ENCODE assay signal across 22 cellular contexts in the genomic region with DNA sequence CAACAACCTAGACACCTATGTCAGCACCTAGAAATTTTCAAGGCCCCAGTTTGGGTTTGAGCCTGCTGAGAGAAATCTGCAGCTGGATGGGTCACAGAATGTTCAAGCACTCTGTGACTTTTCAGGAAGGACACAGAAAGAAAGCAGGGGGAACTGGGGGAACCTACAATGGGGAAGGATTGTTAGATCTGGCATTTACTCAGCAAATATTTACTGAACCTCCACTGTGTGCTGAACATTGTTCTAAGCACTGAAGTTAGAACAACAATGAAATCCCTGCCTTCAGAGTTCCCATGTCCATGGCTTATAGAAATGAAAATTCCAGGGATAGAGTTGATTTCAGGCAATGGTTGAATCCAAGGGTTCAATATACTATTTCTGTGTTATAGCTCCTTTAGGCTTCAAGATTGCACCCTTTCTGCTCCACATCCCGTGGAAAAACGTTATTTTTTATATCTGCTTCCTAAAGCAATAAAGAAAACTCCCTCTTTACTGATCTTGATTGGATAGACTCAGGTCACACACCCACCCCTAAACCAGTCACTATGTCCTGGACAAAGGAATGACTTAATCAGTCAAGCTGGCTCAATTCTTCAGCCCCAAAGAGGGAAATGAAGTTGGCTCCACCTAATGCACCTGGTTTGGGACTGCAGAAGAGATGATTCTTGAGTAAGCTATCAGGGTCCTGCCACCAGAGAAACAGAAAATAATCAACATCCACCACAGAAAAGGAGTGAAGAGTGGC.
DNase-seq lines count a peak whose midpoint lies in the region; ATAC-seq and TF ChIP-seq lines count a peak whose summit lies in the region.
"Had no signal": no experiment of that assay in that cellular context is flagged by ENCODE, and none has a peak within 500 bp of the region (broad histone marks: within the 10 kb centered on the region; RNA-seq: fewer than 3 reads in every experiment).

No MANE protein-coding gene starts in this region.

- H3K9me3 Mint-ChIP-seq in stimulated activated effector memory CD8-positive, alpha-beta T cell treated with anti-CD3 and anti-CD28 coated beads, Interleukin-12 subunit alpha, Interleukin-12 subunit beta, amount 100 ng/mL, for 72 hours, result no peaks in the 10 kb centered on the region
- H3K9me3 Mint-ChIP-seq: CD4-positive, alpha-beta T cell; GM23338 had no signal

- no peaks in the 10 kb centered on the region for H3K4me1 Mint-ChIP-seq in stimulated activated effector memory CD8-positive, alpha-beta T cell treated with anti-CD3 and anti-CD28 coated beads, Interleukin-12 subunit alpha, Interleukin-12 subunit beta, amount 100 ng/mL, for 72 hours
- H3K4me1 Mint-ChIP-seq: CD14-positive monocyte; CD8-positive, alpha-beta memory T cell had no signal

- H3K27ac Mint-ChIP-seq in stimulated activated effector memory CD8-positive, alpha-beta T cell treated with anti-CD3 and anti-CD28 coated beads, Interleukin-12 subunit alpha, Interleukin-12 subunit beta, amount 100 ng/mL, for 72 hours, result no peak overlapping the region
- H3K27ac Mint-ChIP-seq: CD14-positive monocyte; CD4-positive, alpha-beta T cell; GM23338; H9 had no signal

- intact Hi-C loops in left colon (cut with DNase I, micrococcal nuclease) (no loop called here), mucosa of descending colon (cut with DNase I, micrococcal nuclease) (no loop called here), stomach (cut with DNase I; ENCODE audit: low total_unique reads) (no loop called here)

- no peaks in the 10 kb centered on the region for H3K27me3 ChIP-seq in stomach
- H3K27me3 ChIP-seq: BE2C; BLaER1 treated with 17β-estradiol and CSF1 and Interleukin-3, amounts not matched to agents 10 nM and 100 nM had no signal

- no peaks in the 10 kb centered on the region for H3K4me1 ChIP-seq in mucosa of descending colon (ENCODE audit: low read depth)
- peaks cover 0 to 14% (median 7%) of the 10 kb centered on the region in 4 donors for H3K4me1 ChIP-seq in stomach
- H3K4me1 ChIP-seq: BE2C; BLaER1 treated with 17β-estradiol and CSF1 and Interleukin-3, amounts not matched to agents 10 nM and 100 nM had no signal

- no peaks in the 10 kb centered on the region for H3K36me3 Mint-ChIP-seq in stimulated activated effector memory CD8-positive, alpha-beta T cell treated with anti-CD3 and anti-CD28 coated beads, Interleukin-12 subunit alpha, Interleukin-12 subunit beta, amount 100 ng/mL, for 72 hours
- H3K36me3 Mint-ChIP-seq: CD14-positive monocyte; CD8-positive, alpha-beta memory T cell had no signal

- H3K36me3 ChIP-seq in mucosa of descending colon (ENCODE audit: low read depth), result no peaks in the 10 kb centered on the region
- H3K36me3 ChIP-seq in stomach, result no peaks in the 10 kb centered on the region
- H3K36me3 ChIP-seq: BE2C; BLaER1 treated with 17β-estradiol and CSF1 and Interleukin-3, amounts not matched to agents 10 nM and 100 nM had no signal

- TF ChIP-seq POLR2A in stomach (IDR thresholded peaks at IDR 0.05), result no peak

- ATAC-seq in left colon, result peak; percentile 58
- ATAC-seq in mucosa of descending colon, result peak; percentile 50
- ATAC-seq in stimulated activated effector memory CD8-positive, alpha-beta T cell treated with anti-CD3 and anti-CD28 coated beads, Interleukin-12 subunit alpha, Interleukin-12 subunit beta, amount 100 ng/mL, for 72 hours, result no peak
- no peak for ATAC-seq in GM19324 (IDR thresholded peaks at IDR 0.05; ENCODE audit: low FRiP score, unreplicated experiment)
- ATAC-seq: GM23338, HCT116 had no signal

- peak overlapping the region; percentile 8 to 56 (median 18) for H3K27ac ChIP-seq in stomach
- H3K27ac ChIP-seq: 22Rv1; BLaER1 treated with 17β-estradiol and CSF1 and Interleukin-3, amounts not matched to agents 10 nM and 100 nM had no signal

- TF ChIP-seq EP300 in stomach (IDR thresholded peaks at IDR 0.05), result no peak

- TF ChIP-seq CTCF in mucosa of descending colon (IDR thresholded peaks at IDR 0.05) (no peak), stomach (IDR thresholded peaks at IDR 0.05) (no peak)

- H3K9me3 ChIP-seq in mucosa of descending colon, result no peaks in the 10 kb centered on the region
- no peaks in the 10 kb centered on the region for H3K9me3 ChIP-seq in stomach
- H3K9me3 ChIP-seq: BE2C; BLaER1 treated with 17β-estradiol and CSF1 and Interleukin-3, amounts not matched to agents 10 nM and 100 nM had no signal

- WGBS in stomach, 5 donors, result 10 to 63% (median 31%) methylated on average over 2 of the region's 2 CpGs

- H3K4me3 Mint-ChIP-seq in stimulated activated effector memory CD8-positive, alpha-beta T cell treated with anti-CD3 and anti-CD28 coated beads, Interleukin-12 subunit alpha, Interleukin-12 subunit beta, amount 100 ng/mL, for 72 hours, result no peak overlapping the region
- H3K4me3 Mint-ChIP-seq: CD14-positive monocyte; CD4-positive, alpha-beta T cell; CD8-positive, alpha-beta memory T cell; GM23338; H9 had no signal

- H3K4me3 ChIP-seq in mucosa of descending colon (no peak overlapping the region), stomach (no peak overlapping the region)
- H3K4me3 ChIP-seq: BLaER1 treated with 17β-estradiol and CSF1 and Interleukin-3, amounts not matched to agents 10 nM and 100 nM; GM23338 had no signal

- peak; percentile 15 for DNase-seq in NCI-H748 (lab: John Stamatoyannopoulos, UW; ENCODE audit: unreplicated experiment)
- DNase-seq in NCI-H748 treated with DMSO at 0.1 percent for 48 hours (lab: John Stamatoyannopoulos, UW), result no peak
- no peak for DNase-seq in left colon
- DNase-seq in mucosa of descending colon, result no peak
- no peak for DNase-seq in stomach
- DNase-seq in DMS53 (lab: John Stamatoyannopoulos, UW), result no peak
- no peak for DNase-seq in stimulated activated effector memory CD8-positive, alpha-beta T cell treated with anti-CD3 and anti-CD28 coated beads, Interleukin-12 subunit alpha, Interleukin-12 subunit beta, amount 100 ng/mL, for 72 hours (ENCODE audit: low spot score in 2 of 2)
- DNase-seq: ACHN; AML-193; BE2C; CD4-positive, alpha-beta T cell; CD8-positive, alpha-beta memory T cell; DMS 273 treated with DMSO at 0.1 percent for 48 hours; DMS79 treated with DMSO at 0.1 percent for 48 hours; GF-D8; H9 had no signal

Comparison
In these comparisons a context has a peak if more than half of its experiments do, and no peak if none do; other contexts are left out.
1. ATAC-seq: peak in left colon (single experiment) and mucosa of descending colon (single experiment); none in stimulated activated effector memory CD8-positive, alpha-beta T cell treated with anti-CD3 and anti-CD28 coated beads, Interleukin-12 subunit alpha, Interleukin-12 subunit beta, amount 100 ng/mL, for 72 hours (single experiment) and GM19324 (single experiment).